Comparison of ENCODE assay signal across 9 cellular contexts in the genomic region with DNA sequence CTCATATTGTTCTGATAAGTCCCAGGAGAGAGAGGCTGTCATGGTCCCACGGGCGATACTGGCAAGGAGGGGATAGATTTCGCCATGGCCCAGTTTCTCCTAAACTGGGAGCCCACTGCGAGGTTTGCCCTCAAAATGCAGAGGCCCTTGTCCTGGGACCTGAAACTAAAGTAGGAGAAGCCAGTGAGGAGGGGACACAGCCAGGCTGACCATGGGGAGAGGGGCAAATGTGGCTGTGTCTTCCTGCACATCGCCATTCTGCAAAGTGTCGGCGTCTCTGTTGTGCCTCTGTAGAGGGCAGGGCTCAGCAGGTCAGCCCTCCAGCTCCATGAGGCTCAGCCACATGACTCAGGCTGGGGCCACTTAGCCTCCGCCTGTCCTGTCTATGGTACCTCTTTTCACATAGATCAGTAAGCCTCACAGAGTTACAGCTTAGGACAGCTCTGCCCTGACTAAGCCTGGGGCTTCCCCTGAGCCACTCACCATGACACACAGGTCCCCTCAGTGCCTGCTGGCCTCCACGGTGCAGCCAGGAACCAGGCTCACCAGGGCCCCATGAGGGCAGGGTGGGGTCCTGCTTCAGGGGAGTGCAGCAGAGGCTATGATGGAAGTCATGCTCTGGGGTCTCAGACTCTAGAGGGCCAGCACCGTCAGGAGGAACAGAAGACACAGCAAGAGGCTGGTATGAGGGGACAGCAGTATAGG. TPM values are rescaled to one million over a fixed set of nuclear protein-coding genes. Genes with fewer than 3 reads are reported as not detected.
A peak's percentile ranks its signal among the peaks of the same experiment; 100 is the strongest.
DNase-seq lines count a peak whose midpoint lies in the region; ATAC-seq and TF ChIP-seq lines count a peak whose summit lies in the region.
"Had no signal": no experiment of that assay in that cellular context is flagged by ENCODE, and none has a peak within 500 bp of the region (broad histone marks: within the 10 kb centered on the region; RNA-seq: fewer than 3 reads in every experiment).

No MANE protein-coding gene starts in this region.

- peak overlapping the region in 2 of 8 donors; percentile 36 to 63 for H3K27ac ChIP-seq in spleen
- no peak overlapping the region for H3K27ac ChIP-seq in esophagus muscularis mucosa (replicated peaks in 1 of 4)
- no peak overlapping the region for H3K27ac ChIP-seq in coronary artery

- peaks cover 0 to 45% (median 15%) of the 10 kb centered on the region in 6 donors for H3K4me1 ChIP-seq in spleen
- H3K4me1 ChIP-seq in esophagus muscularis mucosa = no peaks in the 10 kb centered on the region

- intact Hi-C loops in spleen (cut with DNase I; ENCODE audit: low total_unique reads) = no loop called here
- intact Hi-C loops in esophagus muscularis mucosa (cut with DNase I) = no loop called here

- no peaks in the 10 kb centered on the region for H3K9me3 ChIP-seq in spleen
- H3K9me3 ChIP-seq in esophagus muscularis mucosa = no peaks in the 10 kb centered on the region

- TF ChIP-seq CTCF in spleen (IDR thresholded peaks at IDR 0.05 in 8 of 11, conservative IDR thresholded peaks at IDR 0.05 in 3 of 11) = no peak
- TF ChIP-seq CTCF in esophagus muscularis mucosa (IDR thresholded peaks at IDR 0.05) = no peak
- TF ChIP-seq CTCF in coronary artery (IDR thresholded peaks at IDR 0.05) = no peak

- H3K36me3 ChIP-seq in spleen (peaks cover 0 to 14% (median 0%) of the 10 kb centered on the region in 6 donors), esophagus muscularis mucosa (peaks cover 0 to 24% (median 9%) of the 10 kb centered on the region in 4 donors)

- H3K4me3 ChIP-seq in spleen (no peak overlapping the region), esophagus muscularis mucosa (no peak overlapping the region), coronary artery (no peak overlapping the region)

- ATAC-seq in HG02571 (IDR thresholded peaks at IDR 0.05; ENCODE audit: unreplicated experiment) = peak; percentile 77

- TF ChIP-seq EP300 in esophagus muscularis mucosa (IDR thresholded peaks at IDR 0.05) = no peak

- no peaks in the 10 kb centered on the region for H3K27me3 ChIP-seq in spleen (replicated peaks in 1 of 7)
- H3K27me3 ChIP-seq in esophagus muscularis mucosa = no peaks in the 10 kb centered on the region

- WGBS in spleen, 5 donors = 78 to 87% (median 83%) methylated on average over 8 to 10 of the region's 10 CpGs
- WGBS in esophagus muscularis mucosa = 97% methylated on average over 8 of the region's 10 CpGs

- TF ChIP-seq POLR2A in spleen (IDR thresholded peaks at IDR 0.05) = no peak
- TF ChIP-seq POLR2A in esophagus muscularis mucosa (IDR thresholded peaks at IDR 0.05; ENCODE audit: low read depth) = no peak

- DNase-seq in activated T-cell treated with anti-CD3 and anti-CD28 coated beads for 48 hours (ENCODE audit: low read depth) (peak; percentile 3), HT1080 (ENCODE audit: low read depth) (peak; percentile 40), spleen (peak; percentile 82), esophagus muscularis mucosa (ENCODE audit: extremely low spot score) (no peak), coronary artery (ENCODE audit: low spot score) (no peak), Ammon's horn (ENCODE audit: low spot score) (no peak)
- no peak for DNase-seq in activated T-cell treated with anti-CD3 and anti-CD28 coated beads, Interleukin-2, amount 50 U/mL, for 1 hour
- DNase-seq: H7 had no signal

RNA-seq across cellular contexts. Expression of gene PLXNA1, which starts 28.6 kb away (rescaled TPM):
- 133 and 163 TPM in 2 replicates for total RNA-seq in HT1080 (2014; rRNA removed; shearing (Covaris generic))
- 82.5 and 95.4 TPM in 2 replicates for polyA plus RNA-seq in HT1080 (2015; cell fraction: cytosol; rRNA removed)
- polyA plus RNA-seq in HT1080 (2015; cell fraction: nucleus; rRNA removed) = 239 and 264 TPM in 2 replicates
- total RNA-seq in spleen = 10 to 100 TPM; 27.8 to 47.6 (median 41.4) TPM
- 10 to 100 TPM in 1 of 3 donors, 1 to 10 TPM in 2; 3.7 to 11.9 (median 3.8) TPM for polyA plus RNA-seq in spleen
- 10 to 100 TPM; 33.6 to 82.4 (median 47.0) TPM for total RNA-seq in esophagus muscularis mucosa

Comparison
In these comparisons a context has a peak if more than half of its experiments do, and no peak if none do; other contexts are left out.
1. DNase-seq: peak in activated T-cell treated with anti-CD3 and anti-CD28 coated beads for 48 hours (single experiment), HT1080 (single experiment) and spleen (single experiment); none in activated T-cell treated with anti-CD3 and anti-CD28 coated beads, Interleukin-2, amount 50 U/mL, for 1 hour (single experiment), esophagus muscularis mucosa (single experiment), coronary artery (single experiment) and Ammon's horn (single experiment).